ENCODE assay signal across 8 cellular contexts in the genomic region with DNA sequence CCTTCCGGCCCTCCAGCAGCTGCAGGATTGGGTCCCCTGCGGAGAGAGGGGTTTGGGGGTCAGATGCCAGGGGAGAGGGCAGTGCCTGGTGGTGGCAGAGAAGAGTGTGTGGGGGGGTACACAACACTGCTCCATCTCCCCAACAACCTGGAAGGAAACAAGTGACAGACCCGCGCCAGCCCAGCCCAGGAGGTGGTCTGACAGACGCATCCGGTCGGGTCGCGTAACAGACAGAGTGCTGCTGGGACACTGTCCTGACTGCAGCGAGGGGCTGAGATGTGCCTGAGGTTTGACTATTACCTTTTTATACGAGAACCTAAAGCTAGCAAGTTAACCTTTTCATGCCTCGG. TPM values are rescaled to one million over a fixed set of nuclear protein-coding genes. Genes with fewer than 3 reads are reported as not detected.
DNase-seq lines count a peak whose midpoint lies in the region; ATAC-seq and TF ChIP-seq lines count a peak whose summit lies in the region.

No MANE protein-coding gene starts in this region.

- H3K4me1 ChIP-seq in SK-N-SH (ENCODE audit: control insufficient read depth in 1 of 2, insufficient read depth in 2 of 2, low read depth in 1 of 2, low read length in 1 of 2) (peaks cover 5 to 28% of the 10 kb centered on the region in 2 experiments; a peak in 2 of 4 replicates), stomach smooth muscle (ENCODE audit: control insufficient read depth, insufficient read depth, low read length) (peaks cover 18% of the 10 kb centered on the region)

- peak overlapping the region; percentile 80; the same call in 1 of the 2 replicates for H2AFZ ChIP-seq in SK-N-SH (ENCODE audit: low read depth)

- H3F3A ChIP-seq in SK-N-SH (replicated peaks; ENCODE audit: insufficient read depth) = peaks cover 7% of the 10 kb centered on the region

- H4K20me1 ChIP-seq in SK-N-SH (ENCODE audit: insufficient read depth) = no peaks in the 10 kb centered on the region

- peaks cover 44% of the 10 kb centered on the region for H3K36me3 Mint-ChIP-seq in activated CD8-positive, alpha-beta T cell treated with anti-CD3 and anti-CD28 coated beads, Interleukin-2, amount 10 ng/mL, durations not matched to agents 7 days and 5 days (ENCODE audit: low read depth)
- H3K36me3 Mint-ChIP-seq in CD14-positive monocyte = peaks cover 42 to 68% of the 10 kb centered on the region in 2 donors

- no peaks in the 10 kb centered on the region for H3K27me3 Mint-ChIP-seq in activated CD8-positive, alpha-beta T cell treated with anti-CD3 and anti-CD28 coated beads, Interleukin-2, amount 10 ng/mL, durations not matched to agents 7 days and 5 days (ENCODE audit: low read depth)
- H3K27me3 Mint-ChIP-seq in CD14-positive monocyte (ENCODE audit: low read depth in 3 of 3) = no peaks in the 10 kb centered on the region

- H3K4me2 ChIP-seq in SK-N-SH = peak overlapping the region; percentile 62

- no peak for TF ChIP-seq EP300 in SK-N-SH (IDR thresholded peaks at IDR 0.05; ENCODE audit: borderline replicate concordance in 1 of 2, low read depth in 1 of 2, low read length in 1 of 2)

- DNase-seq in SK-N-SH (no peak), CD14-positive monocyte (ENCODE audit: low spot score) (no peak)
- DNase-seq in activated CD8-positive, alpha-beta T cell treated with anti-CD3 and anti-CD28 coated beads, Interleukin-2, amount 10 ng/mL, durations not matched to agents 7 days and 5 days = peak; percentile 78

- H3K79me2 ChIP-seq in SK-N-SH (ENCODE audit: insufficient read depth) = no peaks in the 10 kb centered on the region

- H3K9me3 ChIP-seq in SK-N-SH (no peaks in the 10 kb centered on the region), stomach smooth muscle (ENCODE audit: control insufficient read depth in 2 of 2, low read length in 2 of 2) (no peaks in the 10 kb centered on the region)

- peak overlapping the region in 1 of 2 experiments; percentile 98; a peak in 2 of 4 replicates for H3K27ac ChIP-seq in SK-N-SH (ENCODE audit: low read depth in 2 of 2, low read length in 1 of 2)
- peak overlapping the region; percentile 66 for H3K27ac ChIP-seq in layer of hippocampus (ENCODE audit: low read depth, low read length)
- peak overlapping the region; percentile 71 for H3K27ac ChIP-seq in stomach smooth muscle (ENCODE audit: low read length)

- H3K9ac ChIP-seq in SK-N-SH = peak overlapping the region; percentile 30; the same call in 1 of the 2 replicates
- H3K9ac ChIP-seq in stomach smooth muscle (ENCODE audit: low read length in 2 of 2) = peak overlapping the region; percentile 48 to 55

- H3K27me3 ChIP-seq in SK-N-SH (ENCODE audit: insufficient read depth) (no peaks in the 10 kb centered on the region), layer of hippocampus (ENCODE audit: control insufficient read depth, insufficient read depth, low read length) (no peaks in the 10 kb centered on the region), stomach smooth muscle (ENCODE audit: control insufficient read depth in 1 of 2, insufficient read depth in 2 of 2, low read length in 2 of 2) (no peaks in the 10 kb centered on the region)

- CTCF ChIA-PET in SK-N-SH (lab: Yijun Ruan, JAX) = interaction anchor here (0.7 to 16.5 kb wide), 27 partner anchors 12 to 557 kb away, joined by 3 to 326 read pairs (median 6); a partner anchor contains a TSS
- CTCF ChIA-PET in activated CD8-positive, alpha-beta T cell treated with anti-CD3 and anti-CD28 coated beads, Interleukin-2, amount 10 ng/mL, durations not matched to agents 7 days and 5 days (lab: Charles Lee) = interaction anchor here (0.7 to 4.5 kb wide), 13 partner anchors 9 to 557 kb away, joined by 3 to 44 read pairs (median 5); a partner anchor contains a TSS

- H3K27ac Mint-ChIP-seq in activated CD8-positive, alpha-beta T cell treated with anti-CD3 and anti-CD28 coated beads, Interleukin-2, amount 10 ng/mL, durations not matched to agents 7 days and 5 days = peak overlapping the region; percentile 99
- H3K27ac Mint-ChIP-seq in CD14-positive monocyte = peak overlapping the region in 3 of 7 donors; percentile 27 to 77 (median 32)

- POLR2A ChIA-PET in SK-N-SH (lab: Yijun Ruan, JAX) = interaction anchor here (0.6 to 3.3 kb wide), 13 partner anchors 8 to 74 kb away, joined by 3 to 39 read pairs (median 4); a partner anchor contains a TSS
- POLR2A ChIA-PET in activated CD8-positive, alpha-beta T cell treated with anti-CD3 and anti-CD28 coated beads, Interleukin-2, amount 10 ng/mL, durations not matched to agents 7 days and 5 days (lab: Charles Lee) = interaction anchor here (1.0 to 17.8 kb wide), 5 partner anchors 13 to 51 kb away, joined by 4 to 205 read pairs (median 8); a partner anchor contains a TSS

- H3K9me2 ChIP-seq in SK-N-SH = no peaks in the 10 kb centered on the region

- peak overlapping the region; percentile 63 for H3K4me3 Mint-ChIP-seq in activated CD8-positive, alpha-beta T cell treated with anti-CD3 and anti-CD28 coated beads, Interleukin-2, amount 10 ng/mL, durations not matched to agents 7 days and 5 days
- H3K4me3 Mint-ChIP-seq in CD14-positive monocyte = no peak overlapping the region

- TF ChIP-seq RAD21 in SK-N-SH (IDR thresholded peaks at IDR 0.05; ENCODE audit: low read length) = no peak

- WGBS in SK-N-SH (ENCODE audit: low lambda C conversion rate) = 74% methylated on average over 12 of the region's 12 CpGs

- peaks cover 46% of the 10 kb centered on the region for H3K4me1 Mint-ChIP-seq in activated CD8-positive, alpha-beta T cell treated with anti-CD3 and anti-CD28 coated beads, Interleukin-2, amount 10 ng/mL, durations not matched to agents 7 days and 5 days (ENCODE audit: low read depth)
- peaks cover 18% of the 10 kb centered on the region for H3K4me1 Mint-ChIP-seq in CD14-positive monocyte

- no peaks in the 10 kb centered on the region for H3K9me3 Mint-ChIP-seq in activated CD8-positive, alpha-beta T cell treated with anti-CD3 and anti-CD28 coated beads, Interleukin-2, amount 10 ng/mL, durations not matched to agents 7 days and 5 days (ENCODE audit: insufficient read depth)
- H3K9me3 Mint-ChIP-seq in CD14-positive monocyte = no peaks in the 10 kb centered on the region

- H3K36me3 ChIP-seq in SK-N-SH (replicated peaks in 1 of 2; ENCODE audit: control insufficient read depth in 1 of 2, insufficient read depth in 2 of 2, low read length in 1 of 2) = peaks cover 0 to 22% of the 10 kb centered on the region in 2 experiments
- peaks cover 2 to 13% of the 10 kb centered on the region in 2 donors for H3K36me3 ChIP-seq in stomach smooth muscle (ENCODE audit: control insufficient read depth in 2 of 2, insufficient read depth in 2 of 2, low read length in 2 of 2)

- intact Hi-C loops in CD14-positive monocyte (cut with micrococcal nuclease) = loop anchor here in 1 of 2 donors (5.0 kb wide), 1 partner anchor 36 kb away; no protein-coding TSS in a partner anchor

- TF ChIP-seq CTCF in SK-N-SH (IDR thresholded peaks at IDR 0.05) = no peak
- TF ChIP-seq CTCF in CD14-positive monocyte (IDR thresholded peaks at IDR 0.05) = no peak

- H3K4me3 ChIP-seq in SK-N-SH (ENCODE audit: low read depth in 2 of 2, low read length in 1 of 2) (peak overlapping the region in 1 of 2 experiments; percentile 37; a peak in 2 of 4 replicates), stomach smooth muscle (ENCODE audit: low read length in 2 of 2) (peak overlapping the region; percentile 44 to 67)

- no peak for ATAC-seq in SK-N-SH treated with all-trans-retinoic acid at 6 μM for 48 hours
- peak; percentile 51 for ATAC-seq in activated CD8-positive, alpha-beta T cell treated with anti-CD3 and anti-CD28 coated beads, Interleukin-2, amount 10 ng/mL, durations not matched to agents 7 days and 5 days
- no peak for ATAC-seq in HG03108 (IDR thresholded peaks at IDR 0.05; ENCODE audit: unreplicated experiment)
- no peak for ATAC-seq in GM18498 (IDR thresholded peaks at IDR 0.05; ENCODE audit: unreplicated experiment)

TF ChIP-seq in SK-N-SH treated with all-trans-retinoic acid at 6 μM for 48 hours, 23 proteins besides CTCF, POLR2A, EP300 and RAD21 (continues in another document):
- TF ChIP-seq ZC3H10 (CRISPR knock-in tag; IDR thresholded peaks at IDR 0.05) (no peak), ARNTL (CRISPR knock-in tag; IDR thresholded peaks at IDR 0.05; ENCODE audit: borderline replicate concordance, low read depth) (no peak), ZNF70 (CRISPR knock-in tag; IDR thresholded peaks at IDR 0.05) (no peak), SNAI2 (CRISPR knock-in tag; IDR thresholded peaks at IDR 0.05) (no peak)

RNA-seq across cellular contexts. Expression of a gene that starts 16.2 kb away (rescaled TPM):
- 0.99 and 1.3 TPM in 2 replicates for polyA plus RNA-seq in SK-N-SH (2012; rRNA removed)
- 0.41 and 1.2 TPM in 2 replicates for polyA plus RNA-seq in SK-N-SH (2012; cell fraction: cytosol; rRNA removed)
- 6.5 and 8.9 TPM in 2 replicates for polyA plus RNA-seq in SK-N-SH (2012; cell fraction: nucleus; rRNA removed)
- 100 to 1,000 TPM; 234 to 249 TPM for total RNA-seq in activated CD8-positive, alpha-beta T cell treated with anti-CD3 and anti-CD28 coated beads, Interleukin-2, amount 10 ng/mL, durations not matched to agents 7 days and 5 days
- polyA plus RNA-seq in CD14-positive monocyte = 10 to 100 TPM; 28.4 to 53.3 TPM

RNA-seq across cellular contexts. Expression of a gene that starts 27.1 kb away (rescaled TPM):
- 49.7 and 55.8 TPM in 2 replicates for polyA plus RNA-seq in SK-N-SH (2012; rRNA removed)
- 31.9 and 42.5 TPM in 2 replicates for polyA plus RNA-seq in SK-N-SH (2012; cell fraction: cytosol; rRNA removed)
- 63.2 and 67.1 TPM in 2 replicates for polyA plus RNA-seq in SK-N-SH (2012; cell fraction: nucleus; rRNA removed)
- 10 to 100 TPM; 64.3 to 68.6 TPM for total RNA-seq in activated CD8-positive, alpha-beta T cell treated with anti-CD3 and anti-CD28 coated beads, Interleukin-2, amount 10 ng/mL, durations not matched to agents 7 days and 5 days
- 10 to 100 TPM; 62.4 to 93.3 TPM for polyA plus RNA-seq in CD14-positive monocyte

RNA-seq across cellular contexts. Expression of a gene that starts 43.4 kb away (rescaled TPM):
- polyA plus RNA-seq in SK-N-SH (2012; rRNA removed) = 19.9 and 24.8 TPM in 2 replicates
- polyA plus RNA-seq in SK-N-SH (2012; cell fraction: cytosol; rRNA removed) = 22.1 and 26.9 TPM in 2 replicates
- 54.0 and 54.3 TPM in 2 replicates for polyA plus RNA-seq in SK-N-SH (2012; cell fraction: nucleus; rRNA removed)
- total RNA-seq in activated CD8-positive, alpha-beta T cell treated with anti-CD3 and anti-CD28 coated beads, Interleukin-2, amount 10 ng/mL, durations not matched to agents 7 days and 5 days = 10 to 100 TPM; 30.2 to 31.0 TPM
- polyA plus RNA-seq in CD14-positive monocyte = 1 to 10 TPM; 6.3 to 7.8 TPM

RNA-seq across cellular contexts. Expression of a gene that starts 50.4 kb away (rescaled TPM):
- 3.1 and 5.1 TPM in 2 replicates for polyA plus RNA-seq in SK-N-SH (2012; rRNA removed)
- polyA plus RNA-seq in SK-N-SH (2012; cell fraction: cytosol; rRNA removed) = 1.9 and 2.7 TPM in 2 replicates
- polyA plus RNA-seq in SK-N-SH (2012; cell fraction: nucleus; rRNA removed) = 6.9 and 7.6 TPM in 2 replicates
- total RNA-seq in activated CD8-positive, alpha-beta T cell treated with anti-CD3 and anti-CD28 coated beads, Interleukin-2, amount 10 ng/mL, durations not matched to agents 7 days and 5 days = 10 to 100 TPM; 31.4 to 36.8 TPM
- polyA plus RNA-seq in CD14-positive monocyte = not detected
